ENCODE assay signal across 17 cellular contexts in the genomic region with DNA sequence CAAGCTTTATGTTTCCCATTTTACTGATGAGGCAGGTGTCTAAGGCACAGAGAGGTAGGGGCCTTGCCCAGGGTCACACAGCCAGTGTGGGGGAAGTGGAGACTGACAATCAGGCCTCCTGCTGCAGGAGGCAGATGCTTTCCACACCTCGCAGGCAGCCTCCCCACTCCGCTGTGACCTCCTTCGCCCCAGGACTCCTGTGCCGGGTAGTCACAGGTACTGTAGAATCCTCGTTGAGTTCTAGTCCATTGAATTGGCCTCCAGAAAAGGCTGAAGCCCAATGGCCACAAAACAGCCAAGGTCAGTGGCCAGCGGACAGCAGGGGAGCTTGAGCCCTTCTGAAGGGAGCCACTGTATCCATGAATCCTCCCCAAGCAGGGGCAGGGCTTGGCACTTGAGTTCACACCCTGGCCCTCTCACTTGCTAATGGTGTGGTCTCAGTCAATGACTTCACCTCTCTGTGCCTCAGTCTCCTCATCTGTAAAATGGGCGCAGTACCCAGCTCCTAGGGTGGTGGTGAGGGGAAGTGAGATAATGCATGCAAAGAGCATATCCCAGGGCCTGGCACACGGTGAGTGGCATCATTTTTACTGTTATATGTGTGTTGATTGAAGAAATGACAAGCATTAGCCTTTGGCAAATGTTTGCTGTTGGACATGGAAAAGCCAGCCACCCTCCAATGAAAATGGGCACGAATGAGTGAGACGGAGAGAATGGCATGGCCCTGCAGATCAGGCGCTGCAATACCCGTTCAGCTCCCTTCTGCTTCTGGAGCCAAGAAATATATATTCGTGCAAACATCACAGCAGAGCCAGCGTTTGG. TPM values are rescaled to one million over a fixed set of nuclear protein-coding genes. Genes with fewer than 3 reads are reported as not detected.
A peak's percentile ranks its signal among the peaks of the same experiment; 100 is the strongest.
DNase-seq lines count a peak whose midpoint lies in the region; ATAC-seq and TF ChIP-seq lines count a peak whose summit lies in the region.
"Had no signal": no experiment of that assay in that cellular context is flagged by ENCODE, and none has a peak within 500 bp of the region (broad histone marks: within the 10 kb centered on the region; RNA-seq: fewer than 3 reads in every experiment).

No MANE protein-coding gene starts in this region.

- H3K27me3 ChIP-seq in heart left ventricle (no peaks in the 10 kb centered on the region), vagina (no peaks in the 10 kb centered on the region)
- H3K27me3 ChIP-seq: BE2C had no signal

- POLR2A ChIA-PET in activated naive CD8-positive, alpha-beta T cell treated with anti-CD3 and anti-CD28 coated beads, Interleukin-2, amount 10 ng/mL, durations not matched to agents 7 days and 5 days (lab: Charles Lee), result interaction anchor here (1.0 to 3.6 kb wide), 8 partner anchors 8 to 177 kb away, joined by 3 to 32 read pairs (median 7); partner anchors contain the start of gene IL10RA

- H3K9me3 ChIP-seq in heart left ventricle, result no peaks in the 10 kb centered on the region
- no peaks in the 10 kb centered on the region for H3K9me3 ChIP-seq in vagina
- H3K9me3 ChIP-seq: BE2C, tibial artery had no signal

- ATAC-seq in heart left ventricle (no peak), Right ventricle myocardium superior (ENCODE audit: poor library complexity) (no peak), HG03175 (IDR thresholded peaks at IDR 0.05; ENCODE audit: unreplicated experiment) (no peak)
- ATAC-seq in activated naive CD8-positive, alpha-beta T cell treated with anti-CD3 and anti-CD28 coated beads, Interleukin-2, amount 10 ng/mL, durations not matched to agents 7 days and 5 days (ENCODE audit: low read depth), result no peak

- peaks cover 61% of the 10 kb centered on the region for H3K4me1 Mint-ChIP-seq in activated naive CD8-positive, alpha-beta T cell treated with anti-CD3 and anti-CD28 coated beads, Interleukin-2, amount 10 ng/mL, durations not matched to agents 7 days and 5 days

- TF ChIP-seq CTCF in heart left ventricle (IDR thresholded peaks at IDR 0.05) (no peak), vagina (IDR thresholded peaks at IDR 0.05) (no peak)

- TF ChIP-seq POLR2A in heart left ventricle (IDR thresholded peaks at IDR 0.05) (no peak), vagina (IDR thresholded peaks at IDR 0.05) (no peak)

- DNase-seq in heart left ventricle, result peak; percentile 3 to 56 (median 14)
- DNase-seq in Right ventricle myocardium superior, result no peak
- no peak for DNase-seq in activated naive CD8-positive, alpha-beta T cell treated with anti-CD3 and anti-CD28 coated beads, Interleukin-2, amount 10 ng/mL, durations not matched to agents 7 days and 5 days
- peak; percentile 67 for DNase-seq in mesenteric fat pad (ENCODE audit: low spot score)
- DNase-seq in vagina (ENCODE audit: extremely low spot score in 2 of 2), result no peak
- no peak for DNase-seq in stimulated activated CD4-positive, alpha-beta T cell treated with anti-CD3 and anti-CD28 coated beads, Interleukin-4, amount 100 ng/mL, for 1 hour
- DNase-seq in NCI-H1092 treated with DMSO at 0.1 percent for 48 hours (lab: John Stamatoyannopoulos, UW), result no peak
- DNase-seq: BE2C; mesendoderm; NK-92 treated with Interleukin-12 subunit alpha and Interleukin-12 subunit beta, amount 100 ng/mL, for 24 hours; nucleus accumbens; SHP77 had no signal

- peak overlapping the region in 8 of 12 donors; percentile 6 to 91 (median 80) for H3K27ac ChIP-seq in heart left ventricle
- peak overlapping the region; percentile 82 for H3K27ac ChIP-seq in vagina
- H3K27ac ChIP-seq: tibial artery had no signal

- no peaks in the 10 kb centered on the region for H3K36me3 ChIP-seq in heart left ventricle
- no peaks in the 10 kb centered on the region for H3K36me3 ChIP-seq in vagina
- H3K36me3 ChIP-seq: BE2C, tibial artery had no signal

- no peaks in the 10 kb centered on the region for H3K27me3 Mint-ChIP-seq in activated naive CD8-positive, alpha-beta T cell treated with anti-CD3 and anti-CD28 coated beads, Interleukin-2, amount 10 ng/mL, durations not matched to agents 7 days and 5 days

- intact Hi-C loops in heart left ventricle (cut with DNase I) (no loop called here), Right ventricle myocardium superior (cut with DNase I) (no loop called here), vagina (cut with DNase I) (no loop called here)

- H3K4me1 ChIP-seq in heart left ventricle, result peaks cover 2 to 69% (median 38%) of the 10 kb centered on the region in 12 donors
- peaks cover 53% of the 10 kb centered on the region for H3K4me1 ChIP-seq in vagina

- H3K4me3 Mint-ChIP-seq in activated naive CD8-positive, alpha-beta T cell treated with anti-CD3 and anti-CD28 coated beads, Interleukin-2, amount 10 ng/mL, durations not matched to agents 7 days and 5 days, result no peak overlapping the region

- no peaks in the 10 kb centered on the region for H3K36me3 Mint-ChIP-seq in activated naive CD8-positive, alpha-beta T cell treated with anti-CD3 and anti-CD28 coated beads, Interleukin-2, amount 10 ng/mL, durations not matched to agents 7 days and 5 days

- 80 to 87% (median 86%) methylated on average over 14 of the region's 14 CpGs for WGBS in heart left ventricle, 4 donors

- H3K27ac Mint-ChIP-seq in activated naive CD8-positive, alpha-beta T cell treated with anti-CD3 and anti-CD28 coated beads, Interleukin-2, amount 10 ng/mL, durations not matched to agents 7 days and 5 days, result peak overlapping the region; percentile 88

- no peaks in the 10 kb centered on the region for H3K9me3 Mint-ChIP-seq in activated naive CD8-positive, alpha-beta T cell treated with anti-CD3 and anti-CD28 coated beads, Interleukin-2, amount 10 ng/mL, durations not matched to agents 7 days and 5 days

- H3K4me3 ChIP-seq in heart left ventricle, result no peak overlapping the region
- no peak overlapping the region for H3K4me3 ChIP-seq in vagina
- H3K4me3 ChIP-seq: smooth muscle cell, tibial artery had no signal

RNA-seq across cellular contexts. Expression of gene FXYD2, which starts 1.2 kb away (rescaled TPM):
- total RNA-seq in heart left ventricle, result 1 to 10 TPM in 5 of 9 donors, under 1 TPM in 3, not detected in 1; 0.48 to 2.7 (median 1.8) TPM
- 1 to 10 TPM in 1 of 2 donors, under 1 TPM in 1; 0.53 to 1.8 TPM for polyA plus RNA-seq in heart left ventricle
- total RNA-seq in Right ventricle myocardium superior, result 1.4 TPM
- 10 to 100 TPM; 28.0 to 31.2 TPM for total RNA-seq in activated naive CD8-positive, alpha-beta T cell treated with anti-CD3 and anti-CD28 coated beads, Interleukin-2, amount 10 ng/mL, durations not matched to agents 7 days and 5 days
- total RNA-seq in mesenteric fat pad, result 3.2 TPM
- total RNA-seq in vagina, result 2.7 TPM
- total RNA-seq: astrocyte, HT1080, smooth muscle cell had no signal

RNA-seq across cellular contexts. Expression of gene DSCAML1, which starts 28.7 kb away (rescaled TPM):
- total RNA-seq in heart left ventricle (1 to 10 TPM in 3 of 9 donors, under 1 TPM in 6; 0.05 to 1.7 (median 0.81) TPM), Right ventricle myocardium superior (0.83 TPM), mesenteric fat pad (0.45 TPM), vagina (0.25 TPM)
- polyA plus RNA-seq in heart left ventricle, result under 1 TPM; 0.11 to 0.76 TPM
- 1 to 10 TPM; 1.4 to 3.1 TPM for total RNA-seq in activated naive CD8-positive, alpha-beta T cell treated with anti-CD3 and anti-CD28 coated beads, Interleukin-2, amount 10 ng/mL, durations not matched to agents 7 days and 5 days
- total RNA-seq: HT1080 had no signal
- polyA plus RNA-seq: smooth muscle cell had no signal

RNA-seq across cellular contexts. Expression of gene FXYD6, which starts 50.7 kb away (rescaled TPM):
- total RNA-seq in heart left ventricle, result 10 to 100 TPM; 24.6 to 51.2 (median 35.0) TPM
- 10 to 100 TPM; 51.2 to 54.0 TPM for polyA plus RNA-seq in heart left ventricle
- total RNA-seq in Right ventricle myocardium superior, result 34.6 TPM
- total RNA-seq in activated naive CD8-positive, alpha-beta T cell treated with anti-CD3 and anti-CD28 coated beads, Interleukin-2, amount 10 ng/mL, durations not matched to agents 7 days and 5 days, result under 1 TPM in 1 of 2 experiments, not detected in 1; 0.31 TPM
- total RNA-seq in mesenteric fat pad, result 21.5 TPM
- 75.4 TPM for total RNA-seq in vagina

Comparison
In these comparisons a context has a peak if more than half of its experiments do, and no peak if none do; other contexts are left out.
1. DNase-seq: peak in heart left ventricle (5 of 5) and mesenteric fat pad (single experiment); none in Right ventricle myocardium superior (single experiment), activated naive CD8-positive, alpha-beta T cell treated with anti-CD3 and anti-CD28 coated beads, Interleukin-2, amount 10 ng/mL, durations not matched to agents 7 days and 5 days (single experiment), vagina (0 of 2), stimulated activated CD4-positive, alpha-beta T cell treated with anti-CD3 and anti-CD28 coated beads, Interleukin-4, amount 100 ng/mL, for 1 hour (single experiment) and NCI-H1092 treated with DMSO at 0.1 percent for 48 hours (single experiment).
2. RNA of gene FXYD6, which starts 50.7 kb away (total RNA-seq): 75.4 TPM in vagina (single experiment), 24.6 to 51.2 TPM in heart left ventricle, 34.6 TPM in Right ventricle myocardium superior (single experiment) and 21.5 TPM in mesenteric fat pad (single experiment); 0.31 TPM in activated naive CD8-positive, alpha-beta T cell treated with anti-CD3 and anti-CD28 coated beads, Interleukin-2, amount 10 ng/mL, durations not matched to agents 7 days and 5 days; every median in the first group is over 10 times any median in the second.